ENCODE assay signal across 14 cellular contexts in genomic region chr10:29461042-29461441, GRCh38.
A peak's percentile ranks its signal among the peaks of the same experiment; 100 is the strongest.
DNase-seq lines count a peak whose midpoint lies in the region; ATAC-seq and TF ChIP-seq lines count a peak whose summit lies in the region.
"Had no signal": no experiment of that assay in that cellular context is flagged by ENCODE, and none has a peak within 500 bp of the region (broad histone marks: within the 10 kb centered on the region; RNA-seq: fewer than 3 reads in every experiment).

No MANE protein-coding gene starts in this region.

- H3K4me3 ChIP-seq in skeletal muscle tissue (ENCODE audit: low read length in 3 of 3): no peak overlapping the region
- H3K4me3 ChIP-seq: GM23338 had no signal

- ATAC-seq in stimulated activated naive CD8-positive, alpha-beta T cell treated with anti-CD3 and anti-CD28 coated beads, Interleukin-15, amount 100 ng/mL, for 72 hours: no peak
- ATAC-seq: GM23338 had no signal

- H3K27me3 Mint-ChIP-seq in stimulated activated naive CD8-positive, alpha-beta T cell treated with anti-CD3 and anti-CD28 coated beads, Interleukin-15, Interleukin-2, amounts not matched to agents 100 ng/mL and 50 ng/mL, for 24 hours: no peaks in the 10 kb centered on the region
- H3K27me3 Mint-ChIP-seq in stimulated activated naive CD8-positive, alpha-beta T cell treated with anti-CD3 and anti-CD28 coated beads, Interleukin-15, amount 100 ng/mL, for 72 hours: no peaks in the 10 kb centered on the region
- no peaks in the 10 kb centered on the region for H3K27me3 Mint-ChIP-seq in neural crest cell (ENCODE audit: low read depth)
- H3K27me3 Mint-ChIP-seq in glutamatergic neuron (ENCODE audit: unreplicated experiment): no peaks in the 10 kb centered on the region
- H3K27me3 Mint-ChIP-seq: CD4-positive, CD25-positive, alpha-beta regulatory T cell had no signal

- peaks cover 65 to 73% (median 71%) of the 10 kb centered on the region in 3 donors for H3K36me3 ChIP-seq in skeletal muscle tissue (ENCODE audit: control insufficient read depth in 3 of 3, insufficient read depth in 3 of 3, low read length in 3 of 3)

- H3K27ac ChIP-seq in skeletal muscle tissue (ENCODE audit: low read depth, low read length): peak overlapping the region; percentile 46

- H3K9ac ChIP-seq in skeletal muscle tissue (ENCODE audit: low read depth in 1 of 3, low read length in 3 of 3): no peak overlapping the region

- peaks cover 11% of the 10 kb centered on the region for H3K9me3 Mint-ChIP-seq in stimulated activated naive CD8-positive, alpha-beta T cell treated with anti-CD3 and anti-CD28 coated beads, Interleukin-15, Interleukin-2, amounts not matched to agents 100 ng/mL and 50 ng/mL, for 24 hours
- H3K9me3 Mint-ChIP-seq in stimulated activated naive CD8-positive, alpha-beta T cell treated with anti-CD3 and anti-CD28 coated beads, Interleukin-15, amount 100 ng/mL, for 72 hours: peaks cover 5 to 18% of the 10 kb centered on the region in 2 donors
- H3K9me3 Mint-ChIP-seq in neural crest cell (peaks cover 5% of the 10 kb centered on the region), glutamatergic neuron (ENCODE audit: unreplicated experiment) (peaks cover 10% of the 10 kb centered on the region)

- H3K36me3 Mint-ChIP-seq in stimulated activated naive CD8-positive, alpha-beta T cell treated with anti-CD3 and anti-CD28 coated beads, Interleukin-15, Interleukin-2, amounts not matched to agents 100 ng/mL and 50 ng/mL, for 24 hours (ENCODE audit: low read depth): peaks cover 66% of the 10 kb centered on the region
- H3K36me3 Mint-ChIP-seq in neural crest cell (ENCODE audit: low read depth) (peaks cover 54% of the 10 kb centered on the region), glutamatergic neuron (ENCODE audit: unreplicated experiment) (peaks cover 23% of the 10 kb centered on the region)

- H3K9me3 ChIP-seq in skeletal muscle tissue (ENCODE audit: control insufficient read depth in 3 of 3, low read length in 3 of 3): no peaks in the 10 kb centered on the region
- H3K9me3 ChIP-seq: BE2C had no signal

- H3K4me1 Mint-ChIP-seq in stimulated activated naive CD8-positive, alpha-beta T cell treated with anti-CD3 and anti-CD28 coated beads, Interleukin-15, Interleukin-2, amounts not matched to agents 100 ng/mL and 50 ng/mL, for 24 hours (ENCODE audit: low read depth): peaks cover 4% of the 10 kb centered on the region
- peaks cover 5% of the 10 kb centered on the region for H3K4me1 Mint-ChIP-seq in stimulated activated naive CD8-positive, alpha-beta T cell treated with anti-CD3 and anti-CD28 coated beads, Interleukin-15, amount 100 ng/mL, for 72 hours
- H3K4me1 Mint-ChIP-seq in neural crest cell: peaks cover 3% of the 10 kb centered on the region
- H3K4me1 Mint-ChIP-seq in glutamatergic neuron (ENCODE audit: low read depth, unreplicated experiment): peaks cover 2% of the 10 kb centered on the region
- H3K4me1 Mint-ChIP-seq: GM23338 had no signal

- peaks cover 20 to 26% (median 20%) of the 10 kb centered on the region in 3 donors for H3K4me1 ChIP-seq in skeletal muscle tissue (ENCODE audit: control insufficient read depth in 3 of 3, insufficient read depth in 3 of 3, low read length in 3 of 3)
- H3K4me1 ChIP-seq: BE2C had no signal

- no peaks in the 10 kb centered on the region for H3K27me3 ChIP-seq in skeletal muscle tissue (ENCODE audit: control insufficient read depth in 3 of 3, insufficient read depth in 3 of 3, low read length in 3 of 3)
- H3K27me3 ChIP-seq: BE2C had no signal

- peak overlapping the region; percentile 55 for H3K27ac Mint-ChIP-seq in stimulated activated naive CD8-positive, alpha-beta T cell treated with anti-CD3 and anti-CD28 coated beads, Interleukin-15, Interleukin-2, amounts not matched to agents 100 ng/mL and 50 ng/mL, for 24 hours
- peak overlapping the region in 1 of 2 donors; percentile 62 for H3K27ac Mint-ChIP-seq in stimulated activated naive CD8-positive, alpha-beta T cell treated with anti-CD3 and anti-CD28 coated beads, Interleukin-15, amount 100 ng/mL, for 72 hours
- H3K27ac Mint-ChIP-seq in neural crest cell (ENCODE audit: unreplicated experiment): peak overlapping the region; percentile 86
- no peak overlapping the region for H3K27ac Mint-ChIP-seq in glutamatergic neuron (ENCODE audit: unreplicated experiment)
- H3K27ac Mint-ChIP-seq: CD4-positive, CD25-positive, alpha-beta regulatory T cell; GM23338 had no signal

- no peak for TF ChIP-seq CTCF in neural crest cell (conservative IDR thresholded peaks at IDR 0.05)
- TF ChIP-seq CTCF in glutamatergic neuron (IDR thresholded peaks at IDR 0.05; ENCODE audit: partially characterized antibody, unreplicated experiment): no peak

- no peak for DNase-seq in stimulated activated naive CD8-positive, alpha-beta T cell treated with anti-CD3 and anti-CD28 coated beads, Interleukin-15, amount 100 ng/mL, for 72 hours
- DNase-seq in amniotic epithelial cell (ENCODE audit: low read depth): peak; percentile 19
- DNase-seq in neural crest cell (ENCODE audit: low read depth, low spot score): no peak
- DNase-seq in glutamatergic neuron: no peak
- DNase-seq in NCI-H446 (lab: John Stamatoyannopoulos, UW): no peak
- DNase-seq in AG08395 (ENCODE audit: low spot score): no peak
- DNase-seq: BE2C; Calu3; CD4-positive, CD25-positive, alpha-beta regulatory T cell; DMS 273 treated with DMSO at 0.1 percent for 48 hours; H7 had no signal

- no peak overlapping the region for H3K4me3 Mint-ChIP-seq in stimulated activated naive CD8-positive, alpha-beta T cell treated with anti-CD3 and anti-CD28 coated beads, Interleukin-15, Interleukin-2, amounts not matched to agents 100 ng/mL and 50 ng/mL, for 24 hours
- H3K4me3 Mint-ChIP-seq in stimulated activated naive CD8-positive, alpha-beta T cell treated with anti-CD3 and anti-CD28 coated beads, Interleukin-15, amount 100 ng/mL, for 72 hours: no peak overlapping the region
- no peak overlapping the region for H3K4me3 Mint-ChIP-seq in neural crest cell
- H3K4me3 Mint-ChIP-seq in glutamatergic neuron (ENCODE audit: unreplicated experiment): no peak overlapping the region
- H3K4me3 Mint-ChIP-seq: CD4-positive, CD25-positive, alpha-beta regulatory T cell; GM23338 had no signal
